In genomic region chr1:154404511-154404931, GRCh38 we compare ENCODE assay signal across 8 cellular contexts. TPM values are rescaled to one million over a fixed set of nuclear protein-coding genes. Genes with fewer than 3 reads are reported as not detected.
DNase-seq lines count a peak whose midpoint lies in the region; ATAC-seq and TF ChIP-seq lines count a peak whose summit lies in the region.

No MANE protein-coding gene starts in this region.

- no peaks in the 10 kb centered on the region for H3K36me3 ChIP-seq in OCI-LY3 (replicated peaks; ENCODE audit: low read depth, low read length)
- H3K36me3 ChIP-seq in gastrocnemius medialis: no peaks in the 10 kb centered on the region

- H3K9me3 ChIP-seq in OCI-LY3 (ENCODE audit: insufficient read depth, low read length) (no peaks in the 10 kb centered on the region), gastrocnemius medialis (no peaks in the 10 kb centered on the region)

- intact Hi-C loops in gastrocnemius medialis (cut with DNase I; ENCODE audit: low total_unique reads): loop anchor here (10.0 kb wide), 2 partner anchors 80 to 730 kb away; partner anchors contain the start of genes AQP10, ATP8B2 and SLC50A1

- DNase-seq in epithelial cell of prostate (ENCODE audit: low read depth, low spot score) (no peak), gastrocnemius medialis (peak; percentile 28 to 30), DMS153 treated with DMSO at 0.1 percent for 48 hours (lab: John Stamatoyannopoulos, UW; ENCODE audit: unreplicated experiment) (no peak), GM20000 (ENCODE audit: low spot score) (no peak), NCI-H524 treated with DMSO at 0.1 percent for 48 hours (lab: John Stamatoyannopoulos, UW) (no peak)

- H3K27ac ChIP-seq in OCI-LY3 (ENCODE audit: low read length) (peak overlapping the region; percentile 95), epithelial cell of prostate (peak overlapping the region; percentile 88), gastrocnemius medialis (peak overlapping the region; percentile 99 to 100 (median 100))

- ATAC-seq in GM21447 (IDR thresholded peaks at IDR 0.05; ENCODE audit: unreplicated experiment): peak; percentile 3
- ATAC-seq in gastrocnemius medialis: no peak
- no peak for ATAC-seq in HG03135 (IDR thresholded peaks at IDR 0.05; ENCODE audit: unreplicated experiment)

- H3K79me2 ChIP-seq in OCI-LY3 (ENCODE audit: low read length): peaks cover 38% of the 10 kb centered on the region

- no peaks in the 10 kb centered on the region for H3K27me3 ChIP-seq in OCI-LY3 (ENCODE audit: low read depth, low read length)
- no peaks in the 10 kb centered on the region for H3K27me3 ChIP-seq in gastrocnemius medialis

- H3K4me3 ChIP-seq in OCI-LY3 (ENCODE audit: low read length): peak overlapping the region; percentile 83
- H3K4me3 ChIP-seq in gastrocnemius medialis: peak overlapping the region in 3 of 4 donors; percentile 90 to 95 (median 91)

- H3K4me1 ChIP-seq in OCI-LY3 (ENCODE audit: low read length): peaks cover 56% of the 10 kb centered on the region
- peaks cover 23 to 34% of the 10 kb centered on the region in 2 donors for H3K4me1 ChIP-seq in gastrocnemius medialis

- peak overlapping the region; percentile 94 for H3K9ac ChIP-seq in OCI-LY3 (ENCODE audit: low read length)

- TF ChIP-seq CTCF in OCI-LY3 (IDR thresholded peaks at IDR 0.05; ENCODE audit: low read depth, low read length): no peak
- no peak for TF ChIP-seq CTCF in gastrocnemius medialis (IDR thresholded peaks at IDR 0.05 in 4 of 5, conservative IDR thresholded peaks at IDR 0.05 in 1 of 5)
- no peak for TF ChIP-seq CTCF in GM20000 (IDR thresholded peaks at IDR 0.05; ENCODE audit: extremely low read depth, missing control alignments)

- in situ Hi-C loops in gastrocnemius medialis (cut with MboI; ENCODE audit: low sequenced_read_pairs in 4 of 4): no loop called here

- TF ChIP-seq POLR2A in gastrocnemius medialis (IDR thresholded peaks at IDR 0.05): no peak

- H2AFZ ChIP-seq in OCI-LY3 (ENCODE audit: low read depth, low read length): peak overlapping the region; percentile 76

- H4K20me1 ChIP-seq in OCI-LY3 (ENCODE audit: insufficient read depth, low read length): no peaks in the 10 kb centered on the region

- H3K4me2 ChIP-seq in OCI-LY3 (ENCODE audit: low read length): peak overlapping the region; percentile 96

RNA-seq across cellular contexts. Expression of gene IL6R, which starts 0.6 kb away (rescaled TPM):
- 100 to 1,000 TPM; 271 to 435 (median 367) TPM for total RNA-seq in gastrocnemius medialis

Comparison
In these comparisons a context has a peak if more than half of its experiments do, and no peak if none do; other contexts are left out.
1. DNase-seq: peak in gastrocnemius medialis (2 of 2); none in epithelial cell of prostate (single experiment), DMS153 treated with DMSO at 0.1 percent for 48 hours (single experiment), GM20000 (single experiment) and NCI-H524 treated with DMSO at 0.1 percent for 48 hours (single experiment).
2. Peak in every context shown above with its lines, with median percentiles within 50 percentile points of each other: H3K27ac ChIP-seq.